Comparison of ENCODE assay signal across 25 cellular contexts in genomic region chr20:49795125-49795424, GRCh38. TPM values are rescaled to one million over a fixed set of nuclear protein-coding genes. Genes with fewer than 3 reads are reported as not detected.
DNase-seq lines count a peak whose midpoint lies in the region; ATAC-seq, FAIRE-seq and TF ChIP-seq lines count a peak whose summit lies in the region.
"Had no signal": no experiment of that assay in that cellular context is flagged by ENCODE, and none has a peak within 500 bp of the region (broad histone marks: within the 10 kb centered on the region; RNA-seq: fewer than 3 reads in every experiment).

No MANE protein-coding gene starts in this region.

- H3K79me1 ChIP-seq in mesendoderm (ENCODE audit: low read length): no peaks in the 10 kb centered on the region

- POLR2A ChIA-PET in A549 (lab: Yijun Ruan, JAX): no interaction called here

- no peak overlapping the region for H4K5ac ChIP-seq in mesendoderm (ENCODE audit: low read length)

- no peak for TF ChIP-seq RAD21 in A549 (conservative IDR thresholded peaks at IDR 0.05 in 1 of 2, IDR thresholded peaks at IDR 0.05 in 1 of 2)

- H2AK5ac ChIP-seq in mesendoderm (ENCODE audit: low read length): no peak overlapping the region

- no peak overlapping the region for H3K4me2 ChIP-seq in A549
- H3K4me2 ChIP-seq in mesendoderm (ENCODE audit: low read length): no peak overlapping the region

- no peak overlapping the region for H3K56ac ChIP-seq in mesendoderm (ENCODE audit: low read length)

- DNase-seq in A549 (ENCODE audit: low read depth in 1 of 2, low spot score in 1 of 2): no peak
- no peak for DNase-seq in CD14-positive monocyte (ENCODE audit: low spot score)
- DNase-seq in T-helper 17 cell: no peak
- peak; percentile 25 for DNase-seq in mesendoderm
- no peak for DNase-seq in right cardiac atrium
- DNase-seq in NCI-H1092 treated with DMSO at 0.1 percent for 48 hours (lab: John Stamatoyannopoulos, UW): no peak
- DNase-seq: activated effector memory CD4-positive, alpha-beta T cell treated with Interleukin-2 at 50 U/mL for 16 hours; aorta; C1 segment of cervical spinal cord; DND-41; effector CD4-positive, alpha-beta T cell; immature natural killer cell; left colon; NCI-H446; NCI-H82; SJCRH30; stimulated activated CD4-positive, alpha-beta T cell treated with anti-CD3 and anti-CD28 coated beads, Interleukin-4, amount 100 ng/mL, for 1 hour had no signal

- TF ChIP-seq EP300 in A549 (IDR thresholded peaks at IDR 0.05): no peak

- no peak overlapping the region for H3K4me3 ChIP-seq in A549
- H3K4me3 ChIP-seq in mesendoderm (ENCODE audit: low read length): no peak overlapping the region
- H3K4me3 ChIP-seq in right cardiac atrium (ENCODE audit: low read length): no peak overlapping the region
- H3K4me3 ChIP-seq: SJCRH30, upper lobe of left lung had no signal

- TF ChIP-seq POLR2A in A549 (IDR thresholded peaks at IDR 0.05; ENCODE audit: low read length): no peak

- no peaks in the 10 kb centered on the region for H3K79me2 ChIP-seq in mesendoderm (ENCODE audit: control insufficient read depth, insufficient read depth, low read length)

- no peaks in the 10 kb centered on the region for H3K27me3 ChIP-seq in mesendoderm (ENCODE audit: insufficient read depth, low read length, poor library complexity)
- H3K27me3 ChIP-seq in right cardiac atrium (ENCODE audit: control insufficient read depth, insufficient read depth): no peaks in the 10 kb centered on the region
- H3K27me3 ChIP-seq: SJCRH30, upper lobe of left lung had no signal

- H2BK120ac ChIP-seq in mesendoderm (ENCODE audit: low read depth, low read length): no peak overlapping the region

- no peaks in the 10 kb centered on the region for H3K36me3 ChIP-seq in mesendoderm (ENCODE audit: control insufficient read depth, insufficient read depth, low read length)
- H3K36me3 ChIP-seq: SJCRH30, upper lobe of left lung had no signal

- no peak overlapping the region for H3K9ac ChIP-seq in mesendoderm (ENCODE audit: low read length)

- intact Hi-C loops in CD14-positive monocyte (cut with micrococcal nuclease) (no loop called here), right cardiac atrium (cut with DNase I) (no loop called here)

- peaks cover 59% of the 10 kb centered on the region for H3K4me1 Mint-ChIP-seq in CD14-positive monocyte
- H3K4me1 Mint-ChIP-seq in T-helper 17 cell: peaks cover 14% of the 10 kb centered on the region

- no peak for ATAC-seq in A549
- no peak for ATAC-seq in T-helper 17 cell
- no peak for ATAC-seq in GM18498 (IDR thresholded peaks at IDR 0.05; ENCODE audit: unreplicated experiment)
- ATAC-seq in right cardiac atrium: no peak
- ATAC-seq: HCT116, left colon, sciatic nerve had no signal

- H3K18ac ChIP-seq in mesendoderm (ENCODE audit: low read length): no peak overlapping the region

- H3K9me3 ChIP-seq in A549: no peaks in the 10 kb centered on the region
- no peaks in the 10 kb centered on the region for H3K9me3 ChIP-seq in T-helper 17 cell (ENCODE audit: control insufficient read depth, low read length, poor library complexity, severe bottlenecking)
- H3K9me3 ChIP-seq in right cardiac atrium (ENCODE audit: control insufficient read depth, low read length): no peaks in the 10 kb centered on the region
- H3K9me3 ChIP-seq: SJCRH30, upper lobe of left lung had no signal

- no peak overlapping the region for H3K23ac ChIP-seq in mesendoderm (ENCODE audit: low read length)

- no peak overlapping the region for H2BK15ac ChIP-seq in mesendoderm (replicated peaks; ENCODE audit: low read depth)

- H3K4me1 ChIP-seq in A549: peaks cover 40% of the 10 kb centered on the region
- no peaks in the 10 kb centered on the region for H3K4me1 ChIP-seq in mesendoderm (ENCODE audit: control insufficient read depth, low read depth, low read length)
- H3K4me1 ChIP-seq in right cardiac atrium (ENCODE audit: control insufficient read depth, insufficient read depth, low read length): no peaks in the 10 kb centered on the region
- H3K4me1 ChIP-seq: SJCRH30 had no signal

- no peak overlapping the region for H2BK5ac ChIP-seq in mesendoderm (ENCODE audit: low read length)

- H3K4me3 Mint-ChIP-seq in CD14-positive monocyte (peak overlapping the region; percentile 21 to 81), T-helper 17 cell (no peak overlapping the region)
- H3K4me3 Mint-ChIP-seq: immature natural killer cell, memory B cell had no signal

- CTCF ChIA-PET in A549 (lab: Yijun Ruan, JAX): interaction anchor here (1.1 to 2.6 kb wide), 2 partner anchors 183 to 186 kb away, joined by 4 to 9 read pairs; no protein-coding TSS in a partner anchor

- H3K27me3 Mint-ChIP-seq in CD14-positive monocyte (ENCODE audit: low read depth in 3 of 3) (peaks cover 13 to 16% (median 13%) of the 10 kb centered on the region in 3 donors), T-helper 17 cell (peaks cover 16% of the 10 kb centered on the region)
- H3K27me3 Mint-ChIP-seq: memory B cell had no signal

- H3K9me3 Mint-ChIP-seq in CD14-positive monocyte: peaks cover 0 to 3% (median 0%) of the 10 kb centered on the region in 7 donors
- H3K9me3 Mint-ChIP-seq: activated naive CD4-positive, alpha-beta T cell treated with anti-CD3 and anti-CD28 coated beads, Interleukin-2, amount 50 U/mL, for 72 hours; memory B cell had no signal

- TF ChIP-seq CTCF in A549 (IDR thresholded peaks at IDR 0.05) (no peak), CD14-positive monocyte (IDR thresholded peaks at IDR 0.05) (no peak)

- no peak for FAIRE-seq in A549 (lab: Jason Lieb, UNC)
- FAIRE-seq: D721Med had no signal

- no peak overlapping the region for H3K4ac ChIP-seq in mesendoderm (ENCODE audit: low read depth, low read length)

- 86% methylated on average over 2 of the region's 2 CpGs for WGBS in A549 (ENCODE audit: missing lambda C conversion rate)
- no CpG with 5 or more reads among the region's 2 CpGs for WGBS in mesendoderm (ENCODE audit: extremely low coverage, insufficient coverage, low lambda C conversion rate)
- WGBS in right cardiac atrium: 67% methylated on average over 2 of the region's 2 CpGs

- H3K27ac Mint-ChIP-seq in CD14-positive monocyte (peak overlapping the region; percentile 90 to 95 (median 93)), T-helper 17 cell (peak overlapping the region; percentile 41)
- H3K27ac Mint-ChIP-seq: activated naive CD4-positive, alpha-beta T cell treated with anti-CD3 and anti-CD28 coated beads, Interleukin-2, amount 50 U/mL, for 72 hours; memory B cell; progenitor cell of endocrine pancreas had no signal

- peaks cover 0 to 14% of the 10 kb centered on the region in 2 donors for H3K36me3 Mint-ChIP-seq in CD14-positive monocyte
- H3K36me3 Mint-ChIP-seq in T-helper 17 cell (ENCODE audit: low read depth): peaks cover 4% of the 10 kb centered on the region
- H3K36me3 Mint-ChIP-seq: activated naive CD4-positive, alpha-beta T cell treated with anti-CD3 and anti-CD28 coated beads, Interleukin-2, amount 50 U/mL, for 72 hours; immature natural killer cell; memory B cell had no signal

- H3K27ac ChIP-seq in A549: peak overlapping the region; percentile 81 to 84
- no peak overlapping the region for H3K27ac ChIP-seq in mesendoderm (ENCODE audit: low read depth, low read length)
- no peak overlapping the region for H3K27ac ChIP-seq in right cardiac atrium (ENCODE audit: low read length)
- H3K27ac ChIP-seq: SJCRH30 had no signal

- H4K8ac ChIP-seq in mesendoderm (ENCODE audit: low read depth, low read length): no peak overlapping the region

TF ChIP-seq in A549, 52 proteins besides CTCF, POLR2A, EP300 and RAD21:
- no peak for TF ChIP-seq PHF8 (IDR thresholded peaks at IDR 0.05; ENCODE audit: borderline replicate concordance, low read depth)
- no peak for TF ChIP-seq FOXS1 (CRISPR knock-in tag; IDR thresholded peaks at IDR 0.05)
- TF ChIP-seq JUNB (IDR thresholded peaks at IDR 0.05): no peak

RNA-seq across cellular contexts. Expression of gene SLC9A8, which starts 17.6 kb away (rescaled TPM):
- polyA plus RNA-seq in A549 (2011; rRNA removed): 5.0 and 7.4 TPM in 2 replicates
- polyA plus RNA-seq in A549 (2012; cell fraction: cytosol; rRNA removed): 3.1 and 4.3 TPM in 2 replicates
- polyA plus RNA-seq in A549 (2012; cell fraction: nucleus; rRNA removed): 18.0 and 20.7 TPM in 2 replicates
- 7.9 to 9.5 TPM (median 7.9 TPM) in 3 replicates for polyA plus RNA-seq in A549 (2017; fragmentation: RNase III; extraction: RNeasy Plus Mini Kit Qiagen cat#74134 plus additional on column Dnase treatment)
- polyA minus RNA-seq in A549 (2011; rRNA and poly(A)+ RNA removed): 10.9 and 20.7 TPM in 2 replicates
- 1 to 10 TPM; 3.0 to 3.3 TPM for polyA plus RNA-seq in CD14-positive monocyte
- 10 to 100 TPM; 42.4 to 44.8 TPM for total RNA-seq in T-helper 17 cell
- 3.4 TPM for polyA plus RNA-seq in mesendoderm (2013, experiment 1 of 2)
- 3.3 TPM for polyA plus RNA-seq in mesendoderm (2013, experiment 2 of 2)
- 1 to 10 TPM; 6.9 to 7.3 (median 7.3) TPM for total RNA-seq in right cardiac atrium
- polyA plus RNA-seq in right cardiac atrium: 6.0 TPM

Comparison
In these comparisons a context has a peak if more than half of its experiments do, and no peak if none do; other contexts are left out.
1. H3K27ac ChIP-seq: peak in A549 (2 of 2); none in mesendoderm (single experiment) and right cardiac atrium (single experiment).